Comparison of ENCODE assay signal across 1 cellular context in the genomic region with DNA sequence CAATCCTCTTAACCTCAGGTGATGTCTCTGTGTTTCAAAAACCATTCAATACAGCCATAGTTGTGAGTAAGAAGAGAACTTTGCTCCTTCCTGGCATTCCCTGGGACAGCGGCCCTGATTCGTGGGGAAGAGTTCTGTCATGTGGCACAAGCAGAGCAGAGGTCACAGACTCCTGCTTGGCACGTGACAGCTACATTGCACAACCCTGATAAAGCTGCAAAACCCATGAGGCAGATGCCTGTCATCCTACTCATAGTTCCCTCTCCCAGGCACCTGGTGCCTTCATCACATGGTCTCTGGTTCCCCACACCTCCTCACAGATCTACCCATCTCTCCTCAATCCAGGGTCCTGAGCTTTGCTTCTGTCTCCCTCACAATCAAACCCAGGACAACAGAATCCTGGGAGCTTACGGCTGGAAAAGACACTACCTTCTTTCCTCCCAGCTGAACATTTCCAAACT.
TF ChIP-seq lines count a peak whose summit lies in the region.

No MANE protein-coding gene starts in this region.

TF ChIP-seq in HepG2, 621 proteins besides CTCF, POLR2A, EP300 and RAD21 (continued from another document and continues in another):
- TF ChIP-seq, protein P1, sequence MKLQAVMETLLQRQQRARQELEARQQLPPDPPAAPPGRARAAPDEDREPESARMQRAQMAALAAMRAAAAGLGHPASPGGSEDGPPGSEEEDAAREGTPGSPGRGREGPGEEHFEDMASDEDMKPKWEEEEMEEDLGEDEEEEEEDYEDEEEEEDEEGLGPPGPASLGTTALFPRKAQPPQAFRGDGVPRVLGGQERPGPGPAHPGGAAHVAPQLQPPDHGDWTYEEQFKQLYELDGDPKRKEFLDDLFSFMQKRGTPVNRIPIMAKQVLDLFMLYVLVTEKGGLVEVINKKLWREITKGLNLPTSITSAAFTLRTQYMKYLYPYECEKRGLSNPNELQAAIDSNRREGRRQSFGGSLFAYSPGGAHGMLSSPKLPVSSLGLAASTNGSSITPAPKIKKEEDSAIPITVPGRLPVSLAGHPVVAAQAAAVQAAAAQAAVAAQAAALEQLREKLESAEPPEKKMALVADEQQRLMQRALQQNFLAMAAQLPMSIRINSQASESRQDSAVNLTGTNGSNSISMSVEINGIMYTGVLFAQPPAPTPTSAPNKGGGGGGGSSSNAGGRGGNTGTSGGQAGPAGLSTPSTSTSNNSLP (IDR thresholded peaks at IDR 0.05; ENCODE audit: low read depth, low read length) = peak; percentile 66; the same call in 1 of the 2 replicates
- TF ChIP-seq SIN3B (IDR thresholded peaks at IDR 0.05; ENCODE audit: low read length) (no peak), NKX3-1 (CRISPR knock-in tag; IDR thresholded peaks at IDR 0.05) (peak; percentile 94), SMC3 (IDR thresholded peaks at IDR 0.05; ENCODE audit: low read length) (peak; percentile 29), SCMH1 (CRISPR knock-in tag; IDR thresholded peaks at IDR 0.05; ENCODE audit: borderline replicate concordance) (no peak), BRCA1 (CRISPR knock-in tag; IDR thresholded peaks at IDR 0.05) (peak; percentile 92; the same call in 1 of the 2 replicates), KDM5B (CRISPR knock-in tag; IDR thresholded peaks at IDR 0.05; ENCODE audit: borderline replicate concordance) (peak; percentile 98), ZNF20 (CRISPR knock-in tag; IDR thresholded peaks at IDR 0.05) (no peak), ZMYM2 (CRISPR knock-in tag; IDR thresholded peaks at IDR 0.05) (peak; percentile 73; the same call in 1 of the 2 replicates), TCF7L2 (IDR thresholded peaks at IDR 0.05; ENCODE audit: low read depth, low read length) (no peak), ZNF564 (CRISPR knock-in tag; IDR thresholded peaks at IDR 0.05) (peak; percentile 83; the same call in 1 of the 2 replicates), ZNF446 (CRISPR knock-in tag; IDR thresholded peaks at IDR 0.05) (no peak), ZNF850 (CRISPR knock-in tag; conservative IDR thresholded peaks at IDR 0.05) (no peak), NFRKB (IDR thresholded peaks at IDR 0.05) (no peak), REPIN1 (CRISPR knock-in tag; IDR thresholded peaks at IDR 0.05; ENCODE audit: borderline replicate concordance, low read depth) (peak; percentile 73; the same call in 1 of the 2 replicates), ZNF563 (CRISPR knock-in tag; IDR thresholded peaks at IDR 0.05) (peak; percentile 75; the same call in 1 of the 2 replicates), PAX8 (CRISPR knock-in tag; IDR thresholded peaks at IDR 0.05; ENCODE audit: borderline replicate concordance) (no peak), KLF12 (CRISPR knock-in tag; IDR thresholded peaks at IDR 0.05; ENCODE audit: borderline replicate concordance) (0 out of 2 replicates have a peak, but pooled peaks have one; percentile 38), SPEN (CRISPR knock-in tag; IDR thresholded peaks at IDR 0.05; ENCODE audit: low read depth) (peak; percentile 97; the same call in 1 of the 2 replicates), PPARG (CRISPR knock-in tag; conservative IDR thresholded peaks at IDR 0.05) (peak; percentile 100), RBM39 (IDR thresholded peaks at IDR 0.05; ENCODE audit: low read depth, low read length, poor library complexity, severe bottlenecking) (no peak), AGO1 (IDR thresholded peaks at IDR 0.05; ENCODE audit: low read depth, low read length, poor library complexity, severe bottlenecking) (no peak), DNMT3B (CRISPR knock-in tag; conservative IDR thresholded peaks at IDR 0.05) (peak; percentile 97), SIN3A (IDR thresholded peaks at IDR 0.05; ENCODE audit: borderline replicate concordance, low read depth, low read length) (peak; percentile 80; the same call in 1 of the 2 replicates), ZNF432 (CRISPR knock-in tag; IDR thresholded peaks at IDR 0.05; ENCODE audit: borderline replicate concordance) (no peak), GATA4 (IDR thresholded peaks at IDR 0.05; ENCODE audit: borderline replicate concordance, low read depth) (peak; percentile 86; the same call in 1 of the 2 replicates), NAIF1 (CRISPR knock-in tag; IDR thresholded peaks at IDR 0.05; ENCODE audit: borderline replicate concordance) (peak; percentile 55; the same call in 1 of the 2 replicates)
- TF ChIP-seq, protein P2, sequence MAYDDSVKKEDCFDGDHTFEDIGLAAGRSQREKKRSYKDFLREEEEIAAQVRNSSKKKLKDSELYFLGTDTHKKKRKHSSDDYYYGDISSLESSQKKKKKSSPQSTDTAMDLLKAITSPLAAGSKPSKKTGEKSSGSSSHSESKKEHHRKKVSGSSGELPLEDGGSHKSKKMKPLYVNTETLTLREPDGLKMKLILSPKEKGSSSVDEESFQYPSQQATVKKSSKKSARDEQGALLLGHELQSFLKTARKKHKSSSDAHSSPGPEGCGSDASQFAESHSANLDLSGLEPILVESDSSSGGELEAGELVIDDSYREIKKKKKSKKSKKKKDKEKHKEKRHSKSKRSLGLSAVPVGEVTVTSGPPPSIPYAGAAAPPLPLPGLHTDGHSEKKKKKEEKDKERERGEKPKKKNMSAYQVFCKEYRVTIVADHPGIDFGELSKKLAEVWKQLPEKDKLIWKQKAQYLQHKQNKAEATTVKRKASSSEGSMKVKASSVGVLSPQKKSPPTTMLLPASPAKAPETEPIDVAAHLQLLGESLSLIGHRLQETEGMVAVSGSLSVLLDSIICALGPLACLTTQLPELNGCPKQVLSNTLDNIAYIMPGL (CRISPR knock-in tag; IDR thresholded peaks at IDR 0.05; ENCODE audit: borderline replicate concordance in 1 of 2, low read depth in 1 of 2) = peak; percentile 55 to 78; a peak in 2 of 4 replicates
- TF ChIP-seq, protein P3, sequence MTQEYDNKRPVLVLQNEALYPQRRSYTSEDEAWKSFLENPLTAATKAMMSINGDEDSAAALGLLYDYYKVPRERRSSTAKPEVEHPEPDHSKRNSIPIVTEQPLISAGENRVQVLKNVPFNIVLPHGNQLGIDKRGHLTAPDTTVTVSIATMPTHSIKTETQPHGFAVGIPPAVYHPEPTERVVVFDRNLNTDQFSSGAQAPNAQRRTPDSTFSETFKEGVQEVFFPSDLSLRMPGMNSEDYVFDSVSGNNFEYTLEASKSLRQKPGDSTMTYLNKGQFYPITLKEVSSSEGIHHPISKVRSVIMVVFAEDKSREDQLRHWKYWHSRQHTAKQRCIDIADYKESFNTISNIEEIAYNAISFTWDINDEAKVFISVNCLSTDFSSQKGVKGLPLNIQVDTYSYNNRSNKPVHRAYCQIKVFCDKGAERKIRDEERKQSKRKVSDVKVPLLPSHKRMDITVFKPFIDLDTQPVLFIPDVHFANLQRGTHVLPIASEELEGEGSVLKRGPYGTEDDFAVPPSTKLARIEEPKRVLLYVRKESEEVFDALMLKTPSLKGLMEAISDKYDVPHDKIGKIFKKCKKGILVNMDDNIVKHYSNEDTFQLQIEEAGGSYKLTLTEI (CRISPR knock-in tag; conservative IDR thresholded peaks at IDR 0.05) = no peak
- TF ChIP-seq, protein P4, sequence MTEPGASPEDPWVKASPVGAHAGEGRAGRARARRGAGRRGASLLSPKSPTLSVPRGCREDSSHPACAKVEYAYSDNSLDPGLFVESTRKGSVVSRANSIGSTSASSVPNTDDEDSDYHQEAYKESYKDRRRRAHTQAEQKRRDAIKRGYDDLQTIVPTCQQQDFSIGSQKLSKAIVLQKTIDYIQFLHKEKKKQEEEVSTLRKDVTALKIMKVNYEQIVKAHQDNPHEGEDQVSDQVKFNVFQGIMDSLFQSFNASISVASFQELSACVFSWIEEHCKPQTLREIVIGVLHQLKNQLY (CRISPR knock-in tag; IDR thresholded peaks at IDR 0.05) = peak; percentile 100
- TF ChIP-seq, protein P5, sequence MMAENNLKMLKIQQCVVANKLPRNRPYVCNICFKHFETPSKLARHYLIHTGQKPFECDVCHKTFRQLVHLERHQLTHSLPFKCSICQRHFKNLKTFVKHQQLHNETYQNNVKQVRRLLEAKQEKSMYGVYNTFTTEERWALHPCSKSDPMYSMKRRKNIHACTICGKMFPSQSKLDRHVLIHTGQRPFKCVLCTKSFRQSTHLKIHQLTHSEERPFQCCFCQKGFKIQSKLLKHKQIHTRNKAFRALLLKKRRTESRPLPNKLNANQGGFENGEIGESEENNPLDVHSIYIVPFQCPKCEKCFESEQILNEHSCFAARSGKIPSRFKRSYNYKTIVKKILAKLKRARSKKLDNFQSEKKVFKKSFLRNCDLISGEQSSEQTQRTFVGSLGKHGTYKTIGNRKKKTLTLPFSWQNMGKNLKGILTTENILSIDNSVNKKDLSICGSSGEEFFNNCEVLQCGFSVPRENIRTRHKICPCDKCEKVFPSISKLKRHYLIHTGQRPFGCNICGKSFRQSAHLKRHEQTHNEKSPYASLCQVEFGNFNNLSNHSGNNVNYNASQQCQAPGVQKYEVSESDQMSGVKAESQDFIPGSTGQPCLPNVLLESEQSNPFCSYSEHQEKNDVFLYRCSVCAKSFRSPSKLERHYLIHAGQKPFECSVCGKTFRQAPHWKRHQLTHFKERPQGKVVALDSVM (CRISPR knock-in tag; IDR thresholded peaks at IDR 0.05) = 0 out of 2 replicates have a peak, but pooled peaks have one; percentile 42
- TF ChIP-seq, protein P6, sequence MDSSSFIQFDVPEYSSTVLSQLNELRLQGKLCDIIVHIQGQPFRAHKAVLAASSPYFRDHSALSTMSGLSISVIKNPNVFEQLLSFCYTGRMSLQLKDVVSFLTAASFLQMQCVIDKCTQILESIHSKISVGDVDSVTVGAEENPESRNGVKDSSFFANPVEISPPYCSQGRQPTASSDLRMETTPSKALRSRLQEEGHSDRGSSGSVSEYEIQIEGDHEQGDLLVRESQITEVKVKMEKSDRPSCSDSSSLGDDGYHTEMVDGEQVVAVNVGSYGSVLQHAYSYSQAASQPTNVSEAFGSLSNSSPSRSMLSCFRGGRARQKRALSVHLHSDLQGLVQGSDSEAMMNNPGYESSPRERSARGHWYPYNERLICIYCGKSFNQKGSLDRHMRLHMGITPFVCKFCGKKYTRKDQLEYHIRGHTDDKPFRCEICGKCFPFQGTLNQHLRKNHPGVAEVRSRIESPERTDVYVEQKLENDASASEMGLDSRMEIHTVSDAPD (CRISPR knock-in tag; IDR thresholded peaks at IDR 0.05) = peak; percentile 95
- TF ChIP-seq, protein P7, sequence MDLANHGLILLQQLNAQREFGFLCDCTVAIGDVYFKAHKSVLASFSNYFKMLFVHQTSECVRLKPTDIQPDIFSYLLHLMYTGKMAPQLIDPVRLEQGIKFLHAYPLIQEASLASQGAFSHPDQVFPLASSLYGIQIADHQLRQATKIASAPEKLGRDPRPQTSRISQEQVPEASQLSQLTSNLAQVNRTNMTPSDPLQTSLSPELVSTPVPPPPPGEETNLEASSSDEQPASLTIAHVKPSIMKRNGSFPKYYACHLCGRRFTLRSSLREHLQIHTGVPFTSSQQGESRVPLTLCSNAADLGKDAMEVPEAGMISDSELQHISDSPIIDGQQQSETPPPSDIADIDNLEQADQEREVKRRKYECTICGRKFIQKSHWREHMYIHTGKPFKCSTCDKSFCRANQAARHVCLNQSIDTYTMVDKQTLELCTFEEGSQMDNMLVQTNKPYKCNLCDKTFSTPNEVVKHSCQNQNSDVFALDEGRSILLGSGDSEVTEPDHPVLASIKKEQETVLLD (CRISPR knock-in tag; IDR thresholded peaks at IDR 0.05; ENCODE audit: low read depth) = no peak; the same call in 1 of the 2 replicates
- TF ChIP-seq, protein P8, sequence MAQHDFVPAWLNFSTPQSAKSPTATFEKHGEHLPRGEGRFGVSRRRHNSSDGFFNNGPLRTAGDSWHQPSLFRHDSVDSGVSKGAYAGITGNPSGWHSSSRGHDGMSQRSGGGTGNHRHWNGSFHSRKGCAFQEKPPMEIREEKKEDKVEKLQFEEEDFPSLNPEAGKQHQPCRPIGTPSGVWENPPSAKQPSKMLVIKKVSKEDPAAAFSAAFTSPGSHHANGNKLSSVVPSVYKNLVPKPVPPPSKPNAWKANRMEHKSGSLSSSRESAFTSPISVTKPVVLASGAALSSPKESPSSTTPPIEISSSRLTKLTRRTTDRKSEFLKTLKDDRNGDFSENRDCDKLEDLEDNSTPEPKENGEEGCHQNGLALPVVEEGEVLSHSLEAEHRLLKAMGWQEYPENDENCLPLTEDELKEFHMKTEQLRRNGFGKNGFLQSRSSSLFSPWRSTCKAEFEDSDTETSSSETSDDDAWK (CRISPR knock-in tag; IDR thresholded peaks at IDR 0.05) = no peak
- TF ChIP-seq, protein P9, sequence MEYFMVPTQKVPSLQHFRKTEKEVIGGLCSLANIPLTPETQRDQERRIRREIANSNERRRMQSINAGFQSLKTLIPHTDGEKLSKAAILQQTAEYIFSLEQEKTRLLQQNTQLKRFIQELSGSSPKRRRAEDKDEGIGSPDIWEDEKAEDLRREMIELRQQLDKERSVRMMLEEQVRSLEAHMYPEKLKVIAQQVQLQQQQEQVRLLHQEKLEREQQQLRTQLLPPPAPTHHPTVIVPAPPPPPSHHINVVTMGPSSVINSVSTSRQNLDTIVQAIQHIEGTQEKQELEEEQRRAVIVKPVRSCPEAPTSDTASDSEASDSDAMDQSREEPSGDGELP (IDR thresholded peaks at IDR 0.05; ENCODE audit: borderline replicate concordance, low read depth) = peak; percentile 90; the same call in 1 of the 2 replicates
- TF ChIP-seq, protein P10, sequence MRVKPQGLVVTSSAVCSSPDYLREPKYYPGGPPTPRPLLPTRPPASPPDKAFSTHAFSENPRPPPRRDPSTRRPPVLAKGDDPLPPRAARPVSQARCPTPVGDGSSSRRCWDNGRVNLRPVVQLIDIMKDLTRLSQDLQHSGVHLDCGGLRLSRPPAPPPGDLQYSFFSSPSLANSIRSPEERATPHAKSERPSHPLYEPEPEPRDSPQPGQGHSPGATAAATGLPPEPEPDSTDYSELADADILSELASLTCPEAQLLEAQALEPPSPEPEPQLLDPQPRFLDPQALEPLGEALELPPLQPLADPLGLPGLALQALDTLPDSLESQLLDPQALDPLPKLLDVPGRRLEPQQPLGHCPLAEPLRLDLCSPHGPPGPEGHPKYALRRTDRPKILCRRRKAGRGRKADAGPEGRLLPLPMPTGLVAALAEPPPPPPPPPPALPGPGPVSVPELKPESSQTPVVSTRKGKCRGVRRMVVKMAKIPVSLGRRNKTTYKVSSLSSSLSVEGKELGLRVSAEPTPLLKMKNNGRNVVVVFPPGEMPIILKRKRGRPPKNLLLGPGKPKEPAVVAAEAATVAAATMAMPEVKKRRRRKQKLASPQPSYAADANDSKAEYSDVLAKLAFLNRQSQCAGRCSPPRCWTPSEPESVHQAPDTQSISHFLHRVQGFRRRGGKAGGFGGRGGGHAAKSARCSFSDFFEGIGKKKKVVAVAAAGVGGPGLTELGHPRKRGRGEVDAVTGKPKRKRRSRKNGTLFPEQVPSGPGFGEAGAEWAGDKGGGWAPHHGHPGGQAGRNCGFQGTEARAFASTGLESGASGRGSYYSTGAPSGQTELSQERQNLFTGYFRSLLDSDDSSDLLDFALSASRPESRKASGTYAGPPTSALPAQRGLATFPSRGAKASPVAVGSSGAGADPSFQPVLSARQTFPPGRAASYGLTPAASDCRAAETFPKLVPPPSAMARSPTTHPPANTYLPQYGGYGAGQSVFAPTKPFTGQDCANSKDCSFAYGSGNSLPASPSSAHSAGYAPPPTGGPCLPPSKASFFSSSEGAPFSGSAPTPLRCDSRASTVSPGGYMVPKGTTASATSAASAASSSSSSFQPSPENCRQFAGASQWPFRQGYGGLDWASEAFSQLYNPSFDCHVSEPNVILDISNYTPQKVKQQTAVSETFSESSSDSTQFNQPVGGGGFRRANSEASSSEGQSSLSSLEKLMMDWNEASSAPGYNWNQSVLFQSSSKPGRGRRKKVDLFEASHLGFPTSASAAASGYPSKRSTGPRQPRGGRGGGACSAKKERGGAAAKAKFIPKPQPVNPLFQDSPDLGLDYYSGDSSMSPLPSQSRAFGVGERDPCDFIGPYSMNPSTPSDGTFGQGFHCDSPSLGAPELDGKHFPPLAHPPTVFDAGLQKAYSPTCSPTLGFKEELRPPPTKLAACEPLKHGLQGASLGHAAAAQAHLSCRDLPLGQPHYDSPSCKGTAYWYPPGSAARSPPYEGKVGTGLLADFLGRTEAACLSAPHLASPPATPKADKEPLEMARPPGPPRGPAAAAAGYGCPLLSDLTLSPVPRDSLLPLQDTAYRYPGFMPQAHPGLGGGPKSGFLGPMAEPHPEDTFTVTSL (CRISPR knock-in tag; IDR thresholded peaks at IDR 0.05; ENCODE audit: borderline replicate concordance) = peak; percentile 84
